ENCODE assay signal across 7 cellular contexts in genomic region chr10:29736325-29737208, GRCh38.
A peak's percentile ranks its signal among the peaks of the same experiment; 100 is the strongest.
DNase-seq lines count a peak whose midpoint lies in the region; TF ChIP-seq lines count a peak whose summit lies in the region.

No MANE protein-coding gene starts in this region.

- DNase-seq in GM19238 (ENCODE audit: insufficient read length, low spot score), result peak; percentile 9
- peak; percentile 56 to 84 for DNase-seq in cardiac muscle cell (ENCODE audit: low read depth in 1 of 2, low spot score in 1 of 2)
- DNase-seq in osteoblast (ENCODE audit: insufficient read length, low spot score, missing footprints), result peak; percentile 99
- DNase-seq in NCI-H187 (lab: John Stamatoyannopoulos, UW), result no peak
- no peak for DNase-seq in NCI-H2029 treated with DMSO at 0.1 percent for 48 hours (lab: John Stamatoyannopoulos, UW)

- no peak overlapping the region for H3K27ac Mint-ChIP-seq in activated naive CD4-positive, alpha-beta T cell treated with anti-CD3 and anti-CD28 coated beads, Interleukin-2, amount 50 U/mL, for 24 hours

- H3K36me3 ChIP-seq in OCI-LY3 (replicated peaks; ENCODE audit: low read depth, low read length), result no peaks in the 10 kb centered on the region
- no peaks in the 10 kb centered on the region for H3K36me3 ChIP-seq in cardiac muscle cell
- H3K36me3 ChIP-seq in osteoblast (ENCODE audit: insufficient read depth, low read length), result no peaks in the 10 kb centered on the region

- H3K4me3 Mint-ChIP-seq in activated naive CD4-positive, alpha-beta T cell treated with anti-CD3 and anti-CD28 coated beads, Interleukin-2, amount 50 U/mL, for 24 hours, result peak overlapping the region; percentile 84

- H3K27me3 ChIP-seq in OCI-LY3 (ENCODE audit: low read depth, low read length) (no peaks in the 10 kb centered on the region), cardiac muscle cell (no peaks in the 10 kb centered on the region), osteoblast (ENCODE audit: insufficient read depth, low read length) (no peaks in the 10 kb centered on the region)

- no peak overlapping the region for H2AFZ ChIP-seq in OCI-LY3 (ENCODE audit: low read depth, low read length)
- H2AFZ ChIP-seq in osteoblast (ENCODE audit: low read length), result peak overlapping the region; percentile 79

- TF ChIP-seq CTCF in OCI-LY3 (IDR thresholded peaks at IDR 0.05; ENCODE audit: low read depth, low read length) (no peak), cardiac muscle cell (IDR thresholded peaks at IDR 0.05; ENCODE audit: low read depth, low read length) (no peak), osteoblast (IDR thresholded peaks at IDR 0.05; ENCODE audit: extremely low read depth, low read depth, low read length) (no peak)

- H3K4me2 ChIP-seq in OCI-LY3 (ENCODE audit: low read length) (peak overlapping the region; percentile 92), osteoblast (ENCODE audit: insufficient read depth, low read length) (peak overlapping the region; percentile 95)

- no peaks in the 10 kb centered on the region for H4K20me1 ChIP-seq in OCI-LY3 (ENCODE audit: insufficient read depth, low read length)
- H4K20me1 ChIP-seq in osteoblast (ENCODE audit: insufficient read depth, low read length), result peaks cover 4% of the 10 kb centered on the region

- H3K4me1 ChIP-seq in OCI-LY3 (ENCODE audit: low read length) (peaks cover 8% of the 10 kb centered on the region; the same call in 1 of the 2 replicates), cardiac muscle cell (ENCODE audit: low read depth) (peaks cover 43% of the 10 kb centered on the region), osteoblast (ENCODE audit: insufficient read depth, low read length) (peaks cover 6% of the 10 kb centered on the region)

- no peaks in the 10 kb centered on the region for H3K9me3 Mint-ChIP-seq in activated naive CD4-positive, alpha-beta T cell treated with anti-CD3 and anti-CD28 coated beads, Interleukin-2, amount 50 U/mL, for 24 hours

- H3K4me3 ChIP-seq in OCI-LY3 (ENCODE audit: low read length) (peak overlapping the region; percentile 90), cardiac muscle cell (peak overlapping the region; percentile 84), osteoblast (ENCODE audit: insufficient read depth, low read length) (peak overlapping the region; percentile 85)

- H3K9ac ChIP-seq in OCI-LY3 (ENCODE audit: low read length), result no peak overlapping the region

- H3K9me3 ChIP-seq in OCI-LY3 (ENCODE audit: insufficient read depth, low read length), result no peaks in the 10 kb centered on the region
- H3K9me3 ChIP-seq in cardiac muscle cell (ENCODE audit: low read depth), result no peaks in the 10 kb centered on the region
- H3K9me3 ChIP-seq in osteoblast (ENCODE audit: low read depth, low read length), result no peaks in the 10 kb centered on the region

- 0 out of 2 replicates have a peak, but pooled peaks cover 6% of the 10 kb centered on the region for H3K79me2 ChIP-seq in OCI-LY3 (ENCODE audit: low read length)
- peaks cover 32% of the 10 kb centered on the region for H3K79me2 ChIP-seq in osteoblast (ENCODE audit: insufficient read depth, low read length)

- H3K27ac ChIP-seq in OCI-LY3 (ENCODE audit: low read length), result no peak overlapping the region
- peak overlapping the region; percentile 95 for H3K27ac ChIP-seq in cardiac muscle cell
- peak overlapping the region; percentile 50 for H3K27ac ChIP-seq in osteoblast (ENCODE audit: low read depth, low read length)

- peaks cover 33% of the 10 kb centered on the region for H3K4me1 Mint-ChIP-seq in activated naive CD4-positive, alpha-beta T cell treated with anti-CD3 and anti-CD28 coated beads, Interleukin-2, amount 50 U/mL, for 24 hours

- no peaks in the 10 kb centered on the region for H3K36me3 Mint-ChIP-seq in activated naive CD4-positive, alpha-beta T cell treated with anti-CD3 and anti-CD28 coated beads, Interleukin-2, amount 50 U/mL, for 24 hours

- no peaks in the 10 kb centered on the region for H3K27me3 Mint-ChIP-seq in activated naive CD4-positive, alpha-beta T cell treated with anti-CD3 and anti-CD28 coated beads, Interleukin-2, amount 50 U/mL, for 24 hours

Comparison
In these comparisons a context has a peak if more than half of its experiments do, and no peak if none do; other contexts are left out.
1. DNase-seq: peak in GM19238 (single experiment), cardiac muscle cell (2 of 2) and osteoblast (single experiment); none in NCI-H187 (0 of 2) and NCI-H2029 treated with DMSO at 0.1 percent for 48 hours (single experiment).
2. Peak in every context shown above with its lines, with median percentiles within 50 percentile points of each other: H3K4me3 ChIP-seq.